In the genomic region with DNA sequence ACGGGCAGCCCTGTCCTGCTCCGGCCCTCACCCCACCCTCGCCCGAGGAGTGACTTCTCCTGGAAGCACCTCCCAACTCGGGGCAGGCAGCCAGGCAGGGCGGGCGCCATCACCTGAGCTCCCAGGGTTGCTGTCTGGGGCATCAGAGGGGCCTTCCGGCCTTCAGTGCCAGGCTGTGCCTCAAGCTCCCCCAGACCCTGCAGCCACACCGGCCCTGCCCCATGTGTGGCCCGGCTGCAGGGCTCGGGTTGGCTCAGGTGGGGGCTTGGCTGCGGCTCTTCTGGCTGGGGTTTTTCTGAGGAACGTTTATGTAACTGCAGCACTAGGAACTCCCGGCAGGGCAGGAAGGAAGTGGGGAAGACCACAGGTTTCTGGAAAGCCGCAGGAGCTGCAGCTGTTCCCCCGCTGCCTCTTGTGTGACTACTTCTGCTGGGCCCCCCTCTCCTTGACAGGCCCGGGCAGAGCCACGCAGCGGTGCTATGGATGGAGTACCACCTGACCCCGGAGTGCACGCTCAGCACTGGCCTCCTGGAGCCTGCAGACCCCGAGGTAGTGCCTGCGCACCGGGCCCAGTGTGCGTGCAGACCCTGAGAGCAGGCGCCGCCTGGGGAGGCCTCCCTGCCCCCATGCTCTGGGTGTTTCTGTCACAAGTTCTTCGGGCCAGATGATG, we compare ENCODE assay signal across 8 cellular contexts. TPM values are rescaled to one million over a fixed set of nuclear protein-coding genes. Genes with fewer than 3 reads are reported as not detected.
DNase-seq lines count a peak whose midpoint lies in the region; ATAC-seq and TF ChIP-seq lines count a peak whose summit lies in the region.

No MANE protein-coding gene starts in this region.

- H3K4me3 ChIP-seq in CD4-positive, CD25-positive, alpha-beta regulatory T cell (ENCODE audit: low read depth, low read length): peak overlapping the region; percentile 37
- no peak overlapping the region for H3K4me3 ChIP-seq in KMS-11 (IDR thresholded peaks at IDR 0.05; ENCODE audit: insufficient read depth, low read depth, low read length)

- H3K9ac ChIP-seq in KMS-11: no peak overlapping the region

- H3K9me3 ChIP-seq in CD4-positive, CD25-positive, alpha-beta regulatory T cell (ENCODE audit: control insufficient read depth in 2 of 2, low read length in 2 of 2): no peaks in the 10 kb centered on the region

- peak overlapping the region; percentile 94 for H3K4me2 ChIP-seq in KMS-11

- peak overlapping the region; percentile 7 for H3K27ac ChIP-seq in CD4-positive, CD25-positive, alpha-beta regulatory T cell (ENCODE audit: insufficient read depth, low read length, poor library complexity, severe bottlenecking)
- peak overlapping the region; percentile 29; the same call in 1 of the 2 replicates for H3K27ac ChIP-seq in KMS-11

- peak; percentile 82 to 90 for ATAC-seq in CD4-positive, CD25-positive, alpha-beta regulatory T cell (ENCODE audit: low read depth in 2 of 2)
- peak; percentile 91 for ATAC-seq in GM21447 (IDR thresholded peaks at IDR 0.05; ENCODE audit: unreplicated experiment)

- H3K9me3 Mint-ChIP-seq in CD4-positive, CD25-positive, alpha-beta regulatory T cell: no peaks in the 10 kb centered on the region
- H3K9me3 Mint-ChIP-seq in progenitor cell of endocrine pancreas (ENCODE audit: low read depth): no peaks in the 10 kb centered on the region

- peaks cover 38% of the 10 kb centered on the region for H3K4me1 ChIP-seq in CD4-positive, CD25-positive, alpha-beta regulatory T cell (ENCODE audit: control insufficient read depth, insufficient read depth, low read length, poor library complexity, severe bottlenecking)
- peaks cover 33% of the 10 kb centered on the region for H3K4me1 ChIP-seq in KMS-11 (ENCODE audit: low read depth, poor library complexity, severe bottlenecking)

- H3K36me3 ChIP-seq in CD4-positive, CD25-positive, alpha-beta regulatory T cell (ENCODE audit: control insufficient read depth, insufficient read depth, low read length): peaks cover 33% of the 10 kb centered on the region
- H3K36me3 ChIP-seq in KMS-11 (ENCODE audit: insufficient read depth): no peaks in the 10 kb centered on the region

- H3K79me2 ChIP-seq in KMS-11 (ENCODE audit: insufficient read depth, low read depth): no peaks in the 10 kb centered on the region

- no peaks in the 10 kb centered on the region for H4K20me1 ChIP-seq in KMS-11 (ENCODE audit: insufficient read depth)

- TF ChIP-seq CTCF in KMS-11 (conservative IDR thresholded peaks at IDR 0.05; ENCODE audit: low read depth, low read length) (no peak), progenitor cell of endocrine pancreas (IDR thresholded peaks at IDR 0.05; ENCODE audit: unreplicated experiment) (no peak)

- H3K4me3 Mint-ChIP-seq in CD4-positive, CD25-positive, alpha-beta regulatory T cell: peak overlapping the region; percentile 30 to 85 (median 73)
- H3K4me3 Mint-ChIP-seq in progenitor cell of endocrine pancreas (ENCODE audit: low read depth): no peak overlapping the region

- peaks cover 5 to 48% (median 20%) of the 10 kb centered on the region in 4 donors for H3K4me1 Mint-ChIP-seq in CD4-positive, CD25-positive, alpha-beta regulatory T cell
- H3K4me1 Mint-ChIP-seq in progenitor cell of endocrine pancreas (ENCODE audit: low read depth): peaks cover 5% of the 10 kb centered on the region

- peak overlapping the region; percentile 65 to 87 (median 83) for H3K27ac Mint-ChIP-seq in CD4-positive, CD25-positive, alpha-beta regulatory T cell
- no peak overlapping the region for H3K27ac Mint-ChIP-seq in progenitor cell of endocrine pancreas

- no peaks in the 10 kb centered on the region for H3K27me3 Mint-ChIP-seq in CD4-positive, CD25-positive, alpha-beta regulatory T cell
- no peaks in the 10 kb centered on the region for H3K27me3 Mint-ChIP-seq in progenitor cell of endocrine pancreas

- H2AFZ ChIP-seq in KMS-11 (ENCODE audit: low read depth): no peak overlapping the region

- peaks cover 27% of the 10 kb centered on the region for H3K36me3 Mint-ChIP-seq in CD4-positive, CD25-positive, alpha-beta regulatory T cell
- H3K36me3 Mint-ChIP-seq in progenitor cell of endocrine pancreas (ENCODE audit: insufficient read depth): peaks cover 3% of the 10 kb centered on the region

- H3K27me3 ChIP-seq in CD4-positive, CD25-positive, alpha-beta regulatory T cell (ENCODE audit: control insufficient read depth, insufficient read depth, low read length): no peaks in the 10 kb centered on the region
- no peaks in the 10 kb centered on the region for H3K27me3 ChIP-seq in KMS-11 (ENCODE audit: insufficient read depth, low read depth)

- DNase-seq in CD4-positive, CD25-positive, alpha-beta regulatory T cell: peak; percentile 39 to 93 (median 69)
- DNase-seq in activated CD8-positive, alpha-beta memory T cell treated with anti-CD3 and anti-CD28 coated beads, Interleukin-2, amount 50 U/mL, for 48 hours: peak; percentile 82
- peak; percentile 44 for DNase-seq in mucosa of gallbladder (ENCODE audit: low spot score)
- DNase-seq in COLO668 (lab: John Stamatoyannopoulos, UW; ENCODE audit: unreplicated experiment): no peak
- no peak for DNase-seq in cortex of kidney (lab: John Stamatoyannopoulos, UW)
- DNase-seq in progenitor cell of endocrine pancreas (ENCODE audit: low spot score, unreplicated experiment): no peak

RNA-seq across cellular contexts. Expression of gene PRMT7, which starts 45.6 kb away (rescaled TPM):
- total RNA-seq in CD4-positive, CD25-positive, alpha-beta regulatory T cell: 53.8 TPM
- 10 to 100 TPM; 32.4 to 34.8 (median 34.1) TPM for polyA plus RNA-seq in CD4-positive, CD25-positive, alpha-beta regulatory T cell
- total RNA-seq in mucosa of gallbladder (34.3 TPM), progenitor cell of endocrine pancreas (60.0 and 70.5 TPM in 2 replicates)

RNA-seq across cellular contexts. Expression of gene SLC7A6OS, which starts 45.6 kb away (rescaled TPM):
- total RNA-seq in CD4-positive, CD25-positive, alpha-beta regulatory T cell: 38.4 TPM
- 10 to 100 TPM; 23.7 to 28.0 (median 26.8) TPM for polyA plus RNA-seq in CD4-positive, CD25-positive, alpha-beta regulatory T cell
- 15.6 TPM for total RNA-seq in mucosa of gallbladder
- 23.9 and 25.9 TPM in 2 replicates for total RNA-seq in progenitor cell of endocrine pancreas

Comparison
In these comparisons a context has a peak if more than half of its experiments do, and no peak if none do; other contexts are left out.
1. DNase-seq: peak in CD4-positive, CD25-positive, alpha-beta regulatory T cell (3 of 3), activated CD8-positive, alpha-beta memory T cell treated with anti-CD3 and anti-CD28 coated beads, Interleukin-2, amount 50 U/mL, for 48 hours (single experiment) and mucosa of gallbladder (single experiment); none in COLO668 (single experiment), cortex of kidney (single experiment) and progenitor cell of endocrine pancreas (single experiment).